ENCODE assay signal across 23 cellular contexts in genomic region chr3:100802126-100802525, GRCh38.
DNase-seq lines count a peak whose midpoint lies in the region; ATAC-seq and TF ChIP-seq lines count a peak whose summit lies in the region.
"Had no signal": no experiment of that assay in that cellular context is flagged by ENCODE, and none has a peak within 500 bp of the region (broad histone marks: within the 10 kb centered on the region; RNA-seq: fewer than 3 reads in every experiment).

No MANE protein-coding gene starts in this region.

- H3K4me3 ChIP-seq in epithelial cell of esophagus (ENCODE audit: low read length) (no peak overlapping the region), H7 (ENCODE audit: insufficient read depth, low read depth, low read length) (no peak overlapping the region)
- H3K4me3 ChIP-seq: coronary artery had no signal

- TF ChIP-seq CTCF in epithelial cell of esophagus (IDR thresholded peaks at IDR 0.05; ENCODE audit: insufficient read depth, low read depth, low read length, missing control alignments) = no peak

- DNase-seq in EL = peak; percentile 85
- DNase-seq in LoVo (ENCODE audit: low spot score) = peak; percentile 9
- DNase-seq in epithelial cell of esophagus (ENCODE audit: low read depth) = peak; percentile 48
- DNase-seq in myocyte (ENCODE audit: low read depth) = peak; percentile 41
- DNase-seq in H7 = no peak
- no peak for DNase-seq in activated CD4-positive, alpha-beta T cell treated with anti-CD3 and anti-CD28 coated beads, Interleukin-2, amount 50 U/mL, for 48 hours
- DNase-seq: activated CD4-positive, alpha-beta T cell treated with anti-CD3 and anti-CD28 coated beads for 48 hours; CD4-positive, CD25-positive, alpha-beta regulatory T cell; DMS79; H9; hippocampal formation; islet precursor cell; MM.1S; NCI-H146; NCI-H2171; NCI-H526 treated with DMSO at 0.1 percent for 48 hours; right cardiac atrium; T-cell had no signal

- H3K36me3 ChIP-seq in H7 (replicated peaks; ENCODE audit: control insufficient read depth, insufficient read depth, low read length) = no peaks in the 10 kb centered on the region

- ATAC-seq in GM18519 (IDR thresholded peaks at IDR 0.05; ENCODE audit: low FRiP score, unreplicated experiment) = no peak
- ATAC-seq in HG02623 (IDR thresholded peaks at IDR 0.05; ENCODE audit: unreplicated experiment) = no peak
- ATAC-seq: activated T-helper 17 cell treated with anti-CD3 and anti-CD28 coated beads, Interleukin-2, amount 50 U/mL, for 72 hours; right cardiac atrium; Right ventricle myocardium inferior; T-cell had no signal

- H3K27me3 ChIP-seq in H7 (ENCODE audit: control insufficient read depth, insufficient read depth, low read length) = no peaks in the 10 kb centered on the region

Comparison
In these comparisons a context has a peak if more than half of its experiments do, and no peak if none do; other contexts are left out.
1. DNase-seq: peak in EL (single experiment), LoVo (single experiment), epithelial cell of esophagus (single experiment) and myocyte (single experiment); none in H7 (single experiment) and activated CD4-positive, alpha-beta T cell treated with anti-CD3 and anti-CD28 coated beads, Interleukin-2, amount 50 U/mL, for 48 hours (0 of 2).